ENCODE assay signal across 18 cellular contexts in genomic region chr20:15045246-15045645, GRCh38.
DNase-seq lines count a peak whose midpoint lies in the region; ATAC-seq, FAIRE-seq and TF ChIP-seq lines count a peak whose summit lies in the region.
"Had no signal": no experiment of that assay in that cellular context is flagged by ENCODE, and none has a peak within 500 bp of the region (broad histone marks: within the 10 kb centered on the region; RNA-seq: fewer than 3 reads in every experiment).

No MANE protein-coding gene starts in this region.

- H3K79me1 ChIP-seq in neuronal stem cell (ENCODE audit: low read depth, low read length), result no peaks in the 10 kb centered on the region

- no peak overlapping the region for H2AK5ac ChIP-seq in neuronal stem cell (ENCODE audit: low read depth, low read length)

- H3K27ac ChIP-seq in astrocyte (ENCODE audit: low read depth, low read length), result no peak overlapping the region
- no peak overlapping the region for H3K27ac ChIP-seq in neuronal stem cell (replicated peaks; ENCODE audit: low read length)
- no peak overlapping the region for H3K27ac ChIP-seq in aorta (ENCODE audit: low read depth in 1 of 2, low read length in 2 of 2)
- H3K27ac ChIP-seq in CD8-positive, alpha-beta memory T cell (ENCODE audit: low read depth, low read length), result no peak overlapping the region
- H3K27ac ChIP-seq: right lobe of liver, thoracic aorta had no signal

- H3K14ac ChIP-seq in neuronal stem cell (ENCODE audit: low read length), result no peak overlapping the region

- H4K20me1 ChIP-seq in astrocyte (ENCODE audit: insufficient read depth, low read length), result no peaks in the 10 kb centered on the region

- H3K27me3 ChIP-seq in astrocyte (ENCODE audit: insufficient read depth, low read length) (no peaks in the 10 kb centered on the region), neuronal stem cell (ENCODE audit: control insufficient read depth in 3 of 3, insufficient read depth in 3 of 3, low read depth in 1 of 3, low read length in 3 of 3) (no peaks in the 10 kb centered on the region), aorta (ENCODE audit: control insufficient read depth in 1 of 2, insufficient read depth in 2 of 2, low read length in 1 of 2) (no peaks in the 10 kb centered on the region)
- H3K27me3 ChIP-seq in CD8-positive, alpha-beta memory T cell (ENCODE audit: insufficient read depth, low read length, poor library complexity, severe bottlenecking), result no peaks in the 10 kb centered on the region
- H3K27me3 ChIP-seq: right lobe of liver had no signal

- H3K36me3 Mint-ChIP-seq in astrocyte (ENCODE audit: low read depth, unreplicated experiment), result no peaks in the 10 kb centered on the region
- H3K36me3 Mint-ChIP-seq in CD8-positive, alpha-beta memory T cell, result no peaks in the 10 kb centered on the region
- H3K36me3 Mint-ChIP-seq in activated CD4-positive, alpha-beta memory T cell treated with anti-CD3 and anti-CD28 coated beads for 36 hours, result no peaks in the 10 kb centered on the region
- H3K36me3 Mint-ChIP-seq: activated naive CD8-positive, alpha-beta T cell treated with anti-CD3 and anti-CD28 coated beads, Interleukin-2, amount 10 ng/mL, durations not matched to agents 7 days and 5 days; CD4-positive, CD25-positive, alpha-beta regulatory T cell had no signal

- H2BK15ac ChIP-seq in neuronal stem cell (ENCODE audit: low read length), result no peak overlapping the region

- TF ChIP-seq CTCF in astrocyte (IDR thresholded peaks at IDR 0.05; ENCODE audit: insufficient read depth, low read depth, low read length) (no peak), foreskin fibroblast (IDR thresholded peaks at IDR 0.05; ENCODE audit: low read depth, low read length) (no peak)

- H3K9me3 ChIP-seq in astrocyte (ENCODE audit: insufficient read depth, low read depth, low read length) (no peaks in the 10 kb centered on the region), neuronal stem cell (replicated peaks in 1 of 2; ENCODE audit: control insufficient read depth in 2 of 2, insufficient read depth in 1 of 2, low read depth in 1 of 2, low read length in 2 of 2) (no peaks in the 10 kb centered on the region), aorta (ENCODE audit: control insufficient read depth, low read length) (no peaks in the 10 kb centered on the region)
- H3K9me3 ChIP-seq in CD8-positive, alpha-beta memory T cell (ENCODE audit: low read length), result no peaks in the 10 kb centered on the region
- H3K9me3 ChIP-seq: right lobe of liver, SK-N-SH, thoracic aorta had no signal

- H3K4ac ChIP-seq in neuronal stem cell (ENCODE audit: low read length), result no peak overlapping the region

- POLR2A ChIA-PET in CD8-positive, alpha-beta memory T cell (lab: Charles Lee), result no interaction called here
- POLR2A ChIA-PET in activated CD4-positive, alpha-beta memory T cell treated with anti-CD3 and anti-CD28 coated beads for 36 hours (lab: Charles Lee), result no interaction called here

- no peak overlapping the region for H4K8ac ChIP-seq in neuronal stem cell (ENCODE audit: low read depth, low read length)

- no peak overlapping the region for H2BK120ac ChIP-seq in neuronal stem cell (ENCODE audit: low read depth, low read length)

- intact Hi-C loops in aorta (cut with DNase I), result no loop called here
- intact Hi-C loops in activated CD4-positive, alpha-beta memory T cell treated with anti-CD3 and anti-CD28 coated beads for 36 hours (cut with micrococcal nuclease), result no loop called here

- peaks cover 2% of the 10 kb centered on the region for H3K9me3 Mint-ChIP-seq in astrocyte (ENCODE audit: unreplicated experiment)
- H3K9me3 Mint-ChIP-seq in CD8-positive, alpha-beta memory T cell, result peaks cover 0 to 27% (median 9%) of the 10 kb centered on the region in 5 donors
- peaks cover 6% of the 10 kb centered on the region for H3K9me3 Mint-ChIP-seq in activated CD4-positive, alpha-beta memory T cell treated with anti-CD3 and anti-CD28 coated beads for 36 hours

- H3K4me2 ChIP-seq in astrocyte (ENCODE audit: low read length) (no peak overlapping the region), neuronal stem cell (ENCODE audit: insufficient read depth, low read length, poor library complexity, severe bottlenecking) (no peak overlapping the region)
- H3K4me2 ChIP-seq: SK-N-SH had no signal

- H2BK12ac ChIP-seq in neuronal stem cell (ENCODE audit: low read length), result no peak overlapping the region

- H3K36me3 ChIP-seq in astrocyte (ENCODE audit: insufficient read depth, low read length) (no peaks in the 10 kb centered on the region), neuronal stem cell (replicated peaks in 1 of 2; ENCODE audit: control insufficient read depth in 2 of 2, insufficient read depth in 2 of 2, low read length in 2 of 2) (no peaks in the 10 kb centered on the region), aorta (ENCODE audit: control insufficient read depth in 1 of 2, insufficient read depth in 2 of 2, low read length in 1 of 2) (no peaks in the 10 kb centered on the region)
- no peaks in the 10 kb centered on the region for H3K36me3 ChIP-seq in CD8-positive, alpha-beta memory T cell (ENCODE audit: insufficient read depth, low read length)
- H3K36me3 ChIP-seq: right lobe of liver, thoracic aorta had no signal

- H3K4me1 ChIP-seq in astrocyte (ENCODE audit: insufficient read depth, low read length) (no peaks in the 10 kb centered on the region), neuronal stem cell (ENCODE audit: control insufficient read depth in 2 of 2, insufficient read depth in 1 of 2, low read depth in 1 of 2, low read length in 2 of 2) (peaks cover 0 to 7% of the 10 kb centered on the region in 2 donors), aorta (ENCODE audit: control insufficient read depth in 1 of 2, insufficient read depth in 2 of 2, low read length in 2 of 2) (no peaks in the 10 kb centered on the region)
- no peaks in the 10 kb centered on the region for H3K4me1 ChIP-seq in CD8-positive, alpha-beta memory T cell (ENCODE audit: insufficient read depth, low read length)
- H3K4me1 ChIP-seq: right lobe of liver had no signal

- no peak overlapping the region for H3K23ac ChIP-seq in neuronal stem cell (ENCODE audit: low read depth, low read length, poor library complexity)

- H3K4me3 ChIP-seq in astrocyte (ENCODE audit: insufficient read depth, low read depth, low read length), result no peak overlapping the region
- H3K4me3 ChIP-seq in foreskin fibroblast (ENCODE audit: low read depth in 1 of 2, low read length in 2 of 2), result no peak overlapping the region
- H3K4me3 ChIP-seq in neuronal stem cell (ENCODE audit: low read length in 2 of 2), result no peak overlapping the region
- H3K4me3 ChIP-seq in aorta (ENCODE audit: low read length in 2 of 2), result no peak overlapping the region
- H3K4me3 ChIP-seq in CD8-positive, alpha-beta memory T cell (ENCODE audit: low read length), result no peak overlapping the region
- H3K4me3 ChIP-seq: right lobe of liver, thoracic aorta had no signal

- no peak overlapping the region for H4K91ac ChIP-seq in neuronal stem cell (ENCODE audit: low read depth, low read length, poor library complexity)

- FAIRE-seq in astrocyte (lab: Jason Lieb, UNC), result no peak

- H2BK5ac ChIP-seq in neuronal stem cell (ENCODE audit: low read length), result no peak overlapping the region

- H2AFZ ChIP-seq in astrocyte (ENCODE audit: low read depth, low read length) (no peak overlapping the region), neuronal stem cell (ENCODE audit: low read length) (peak overlapping the region; percentile 62)

- H3K9ac ChIP-seq in astrocyte (ENCODE audit: low read length) (no peak overlapping the region), neuronal stem cell (ENCODE audit: low read depth, low read length, poor library complexity) (no peak overlapping the region)
- H3K9ac ChIP-seq: SK-N-SH had no signal

- no peak overlapping the region for H3K18ac ChIP-seq in neuronal stem cell (ENCODE audit: low read length)

- peaks cover 7% of the 10 kb centered on the region for H3K4me1 Mint-ChIP-seq in astrocyte (ENCODE audit: low read depth, unreplicated experiment)
- H3K4me1 Mint-ChIP-seq in CD8-positive, alpha-beta memory T cell, result no peaks in the 10 kb centered on the region
- no peaks in the 10 kb centered on the region for H3K4me1 Mint-ChIP-seq in activated CD4-positive, alpha-beta memory T cell treated with anti-CD3 and anti-CD28 coated beads for 36 hours (ENCODE audit: low read depth)
- H3K4me1 Mint-ChIP-seq: activated naive CD8-positive, alpha-beta T cell treated with anti-CD3 and anti-CD28 coated beads, Interleukin-2, amount 10 ng/mL, durations not matched to agents 7 days and 5 days; CD4-positive, CD25-positive, alpha-beta regulatory T cell; naive thymus-derived CD4-positive, alpha-beta T cell had no signal

- H3K27ac Mint-ChIP-seq in astrocyte (ENCODE audit: unreplicated experiment), result peak overlapping the region; percentile 26
- H3K27ac Mint-ChIP-seq in CD8-positive, alpha-beta memory T cell, result no peak overlapping the region
- H3K27ac Mint-ChIP-seq in activated CD4-positive, alpha-beta memory T cell treated with anti-CD3 and anti-CD28 coated beads for 36 hours, result no peak overlapping the region
- H3K27ac Mint-ChIP-seq: activated naive CD8-positive, alpha-beta T cell treated with anti-CD3 and anti-CD28 coated beads, Interleukin-2, amount 10 ng/mL, durations not matched to agents 7 days and 5 days; CD4-positive, CD25-positive, alpha-beta regulatory T cell; naive thymus-derived CD4-positive, alpha-beta T cell had no signal

- H3K79me2 ChIP-seq in astrocyte (ENCODE audit: insufficient read depth, low read length), result no peaks in the 10 kb centered on the region

- no CpG with 5 or more reads among the region's 4 CpGs for WGBS in neuronal stem cell (ENCODE audit: extremely low coverage in 2 of 2, insufficient read length in 2 of 2, insufficient replicate concordance in 1 of 2), 2 donors
- 30 to 53% methylated on average over 4 of the region's 4 CpGs for WGBS in aorta, 2 donors

- H3K27me3 Mint-ChIP-seq in astrocyte (ENCODE audit: low read depth, unreplicated experiment), result no peaks in the 10 kb centered on the region
- no peaks in the 10 kb centered on the region for H3K27me3 Mint-ChIP-seq in CD8-positive, alpha-beta memory T cell
- H3K27me3 Mint-ChIP-seq in activated CD4-positive, alpha-beta memory T cell treated with anti-CD3 and anti-CD28 coated beads for 36 hours, result no peaks in the 10 kb centered on the region
- H3K27me3 Mint-ChIP-seq: activated naive CD8-positive, alpha-beta T cell treated with anti-CD3 and anti-CD28 coated beads, Interleukin-2, amount 10 ng/mL, durations not matched to agents 7 days and 5 days; CD4-positive, CD25-positive, alpha-beta regulatory T cell; naive thymus-derived CD4-positive, alpha-beta T cell had no signal

- H3K4me3 Mint-ChIP-seq in astrocyte (ENCODE audit: unreplicated experiment), result no peak overlapping the region
- no peak overlapping the region for H3K4me3 Mint-ChIP-seq in CD8-positive, alpha-beta memory T cell
- no peak overlapping the region for H3K4me3 Mint-ChIP-seq in activated CD4-positive, alpha-beta memory T cell treated with anti-CD3 and anti-CD28 coated beads for 36 hours
- H3K4me3 Mint-ChIP-seq: activated naive CD8-positive, alpha-beta T cell treated with anti-CD3 and anti-CD28 coated beads, Interleukin-2, amount 10 ng/mL, durations not matched to agents 7 days and 5 days; CD4-positive, CD25-positive, alpha-beta regulatory T cell; naive thymus-derived CD4-positive, alpha-beta T cell had no signal

- peak; percentile 78 for ATAC-seq in aorta (ENCODE audit: low FRiP score)
- ATAC-seq: naive thymus-derived CD4-positive, alpha-beta T cell; right lobe of liver had no signal

- CTCF ChIA-PET in CD8-positive, alpha-beta memory T cell (lab: Charles Lee), result no interaction called here
- CTCF ChIA-PET in activated CD4-positive, alpha-beta memory T cell treated with anti-CD3 and anti-CD28 coated beads for 36 hours (lab: Charles Lee), result no interaction called here

- DNase-seq in astrocyte (ENCODE audit: low read depth), result no peak
- DNase-seq in foreskin fibroblast, result peak; percentile 33 to 76
- no peak for DNase-seq in neuronal stem cell (ENCODE audit: low spot score)
- DNase-seq in aorta, result no peak
- no peak for DNase-seq in RKO (ENCODE audit: low spot score)
- no peak for DNase-seq in CD8-positive, alpha-beta memory T cell
- no peak for DNase-seq in activated CD4-positive, alpha-beta memory T cell treated with anti-CD3 and anti-CD28 coated beads for 36 hours
- DNase-seq: activated CD4-positive, alpha-beta T cell treated with anti-CD3 and anti-CD28 coated beads, Interleukin-2, amount 50 U/mL, for 1 hour; activated naive CD8-positive, alpha-beta T cell treated with anti-CD3 and anti-CD28 coated beads, Interleukin-2, amount 10 ng/mL, durations not matched to agents 7 days and 5 days; CD4-positive, CD25-positive, alpha-beta regulatory T cell; naive thymus-derived CD4-positive, alpha-beta T cell; NCI-H2081; NCI-H526; right lobe of liver; SK-N-SH; stimulated activated CD4-positive, alpha-beta T cell treated with anti-CD3 and anti-CD28 coated beads, Interleukin-4, amount 100 ng/mL, for 1 hour; stimulated activated CD8-positive, alpha-beta memory T cell treated with anti-CD3 and anti-CD28 coated beads, Interleukin-4, amount 100 ng/mL, for 48 hours had no signal

Comparison
In these comparisons a context has a peak if more than half of its experiments do, and no peak if none do; other contexts are left out.
1. DNase-seq: peak in foreskin fibroblast (2 of 2); none in astrocyte (single experiment), neuronal stem cell (single experiment), aorta (0 of 2), RKO (single experiment), CD8-positive, alpha-beta memory T cell (0 of 5) and activated CD4-positive, alpha-beta memory T cell treated with anti-CD3 and anti-CD28 coated beads for 36 hours (single experiment).